In the genomic region with DNA sequence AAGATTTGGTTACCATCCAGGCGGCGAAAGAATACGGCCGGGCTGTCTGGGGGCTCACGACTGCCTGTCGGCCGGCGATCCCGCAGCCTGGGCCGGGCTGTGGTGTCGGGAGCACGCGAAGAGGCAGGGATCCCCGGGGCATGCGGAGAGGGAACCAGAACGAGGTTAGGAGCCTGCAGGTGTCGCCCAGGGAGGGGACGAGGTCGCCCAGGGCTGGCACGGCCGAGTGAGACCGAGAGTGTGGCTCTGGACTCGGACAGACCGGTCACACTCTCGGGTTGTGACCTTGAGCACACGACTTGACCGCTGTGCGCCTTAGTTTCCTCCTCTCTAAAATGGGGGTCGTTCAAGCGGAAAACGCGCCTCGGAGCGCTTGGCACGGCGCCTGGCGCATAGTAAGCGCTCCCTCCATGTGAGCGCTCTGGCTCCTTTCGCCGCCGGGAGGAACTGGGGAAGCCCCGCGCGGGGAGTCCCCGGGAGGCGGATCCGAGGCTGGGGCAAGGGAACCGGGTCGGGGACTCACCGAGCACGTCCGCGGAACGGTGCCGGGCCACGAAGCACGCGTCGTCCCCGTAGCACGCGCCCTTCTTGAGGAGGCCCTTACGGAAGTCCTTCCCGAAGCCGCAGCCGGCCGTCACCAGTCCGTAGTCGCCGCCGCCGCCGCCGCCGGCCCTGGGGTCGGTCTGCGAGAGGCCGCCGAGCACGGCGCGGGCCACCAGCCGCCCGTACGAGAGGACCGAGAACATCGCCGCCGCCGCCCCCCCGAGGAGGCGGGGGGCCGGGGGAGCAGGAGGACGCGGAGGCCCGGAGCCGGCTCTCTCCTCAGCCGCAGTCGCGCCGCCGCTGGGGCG, we compare ENCODE assay signal across 1 cellular context.
TF ChIP-seq lines count a peak whose summit lies in the region.

No MANE protein-coding gene starts in this region.

TF ChIP-seq in GM23338, 12 proteins besides CTCF, POLR2A, EP300 and RAD21 (continued from another document):
- TF ChIP-seq, protein P1, sequence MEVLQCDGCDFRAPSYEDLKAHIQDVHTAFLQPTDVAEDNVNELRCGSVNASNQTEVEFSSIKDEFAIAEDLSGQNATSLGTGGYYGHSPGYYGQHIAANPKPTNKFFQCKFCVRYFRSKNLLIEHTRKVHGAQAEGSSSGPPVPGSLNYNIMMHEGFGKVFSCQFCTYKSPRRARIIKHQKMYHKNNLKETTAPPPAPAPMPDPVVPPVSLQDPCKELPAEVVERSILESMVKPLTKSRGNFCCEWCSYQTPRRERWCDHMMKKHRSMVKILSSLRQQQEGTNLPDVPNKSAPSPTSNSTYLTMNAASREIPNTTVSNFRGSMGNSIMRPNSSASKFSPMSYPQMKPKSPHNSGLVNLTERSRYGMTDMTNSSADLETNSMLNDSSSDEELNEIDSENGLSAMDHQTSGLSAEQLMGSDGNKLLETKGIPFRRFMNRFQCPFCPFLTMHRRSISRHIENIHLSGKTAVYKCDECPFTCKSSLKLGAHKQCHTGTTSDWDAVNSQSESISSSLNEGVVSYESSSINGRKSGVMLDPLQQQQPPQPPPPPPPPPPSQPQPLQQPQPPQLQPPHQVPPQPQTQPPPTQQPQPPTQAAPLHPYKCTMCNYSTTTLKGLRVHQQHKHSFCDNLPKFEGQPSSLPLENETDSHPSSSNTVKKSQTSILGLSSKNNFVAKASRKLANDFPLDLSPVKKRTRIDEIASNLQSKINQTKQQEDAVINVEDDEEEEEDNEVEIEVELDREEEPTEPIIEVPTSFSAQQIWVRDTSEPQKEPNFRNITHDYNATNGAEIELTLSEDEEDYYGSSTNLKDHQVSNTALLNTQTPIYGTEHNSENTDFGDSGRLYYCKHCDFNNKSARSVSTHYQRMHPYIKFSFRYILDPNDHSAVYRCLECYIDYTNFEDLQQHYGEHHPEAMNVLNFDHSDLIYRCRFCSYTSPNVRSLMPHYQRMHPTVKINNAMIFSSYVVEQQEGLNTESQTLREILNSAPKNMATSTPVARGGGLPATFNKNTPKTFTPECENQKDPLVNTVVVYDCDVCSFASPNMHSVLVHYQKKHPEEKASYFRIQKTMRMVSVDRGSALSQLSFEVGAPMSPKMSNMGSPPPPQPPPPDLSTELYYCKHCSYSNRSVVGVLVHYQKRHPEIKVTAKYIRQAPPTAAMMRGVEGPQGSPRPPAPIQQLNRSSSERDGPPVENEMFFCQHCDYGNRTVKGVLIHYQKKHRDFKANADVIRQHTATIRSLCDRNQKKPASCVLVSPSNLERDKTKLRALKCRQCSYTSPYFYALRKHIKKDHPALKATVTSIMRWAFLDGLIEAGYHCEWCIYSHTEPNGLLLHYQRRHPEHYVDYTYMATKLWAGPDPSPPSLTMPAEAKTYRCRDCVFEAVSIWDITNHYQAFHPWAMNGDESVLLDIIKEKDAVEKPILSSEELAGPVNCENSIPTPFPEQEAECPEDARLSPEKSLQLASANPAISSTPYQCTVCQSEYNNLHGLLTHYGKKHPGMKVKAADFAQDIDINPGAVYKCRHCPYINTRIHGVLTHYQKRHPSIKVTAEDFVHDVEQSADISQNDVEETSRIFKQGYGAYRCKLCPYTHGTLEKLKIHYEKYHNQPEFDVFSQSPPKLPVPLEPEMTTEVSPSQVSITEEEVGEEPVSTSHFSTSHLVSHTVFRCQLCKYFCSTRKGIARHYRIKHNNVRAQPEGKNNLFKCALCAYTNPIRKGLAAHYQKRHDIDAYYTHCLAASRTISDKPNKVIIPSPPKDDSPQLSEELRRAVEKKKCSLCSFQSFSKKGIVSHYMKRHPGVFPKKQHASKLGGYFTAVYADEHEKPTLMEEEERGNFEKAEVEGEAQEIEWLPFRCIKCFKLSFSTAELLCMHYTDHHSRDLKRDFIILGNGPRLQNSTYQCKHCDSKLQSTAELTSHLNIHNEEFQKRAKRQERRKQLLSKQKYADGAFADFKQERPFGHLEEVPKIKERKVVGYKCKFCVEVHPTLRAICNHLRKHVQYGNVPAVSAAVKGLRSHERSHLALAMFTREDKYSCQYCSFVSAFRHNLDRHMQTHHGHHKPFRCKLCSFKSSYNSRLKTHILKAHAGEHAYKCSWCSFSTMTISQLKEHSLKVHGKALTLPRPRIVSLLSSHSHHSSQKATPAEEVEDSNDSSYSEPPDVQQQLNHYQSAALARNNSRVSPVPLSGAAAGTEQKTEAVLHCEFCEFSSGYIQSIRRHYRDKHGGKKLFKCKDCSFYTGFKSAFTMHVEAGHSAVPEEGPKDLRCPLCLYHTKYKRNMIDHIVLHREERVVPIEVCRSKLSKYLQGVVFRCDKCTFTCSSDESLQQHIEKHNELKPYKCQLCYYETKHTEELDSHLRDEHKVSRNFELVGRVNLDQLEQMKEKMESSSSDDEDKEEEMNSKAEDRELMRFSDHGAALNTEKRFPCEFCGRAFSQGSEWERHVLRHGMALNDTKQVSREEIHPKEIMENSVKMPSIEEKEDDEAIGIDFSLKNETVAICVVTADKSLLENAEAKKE (CRISPR knock-in tag; IDR thresholded peaks at IDR 0.05): no peak
- TF ChIP-seq, protein P2, sequence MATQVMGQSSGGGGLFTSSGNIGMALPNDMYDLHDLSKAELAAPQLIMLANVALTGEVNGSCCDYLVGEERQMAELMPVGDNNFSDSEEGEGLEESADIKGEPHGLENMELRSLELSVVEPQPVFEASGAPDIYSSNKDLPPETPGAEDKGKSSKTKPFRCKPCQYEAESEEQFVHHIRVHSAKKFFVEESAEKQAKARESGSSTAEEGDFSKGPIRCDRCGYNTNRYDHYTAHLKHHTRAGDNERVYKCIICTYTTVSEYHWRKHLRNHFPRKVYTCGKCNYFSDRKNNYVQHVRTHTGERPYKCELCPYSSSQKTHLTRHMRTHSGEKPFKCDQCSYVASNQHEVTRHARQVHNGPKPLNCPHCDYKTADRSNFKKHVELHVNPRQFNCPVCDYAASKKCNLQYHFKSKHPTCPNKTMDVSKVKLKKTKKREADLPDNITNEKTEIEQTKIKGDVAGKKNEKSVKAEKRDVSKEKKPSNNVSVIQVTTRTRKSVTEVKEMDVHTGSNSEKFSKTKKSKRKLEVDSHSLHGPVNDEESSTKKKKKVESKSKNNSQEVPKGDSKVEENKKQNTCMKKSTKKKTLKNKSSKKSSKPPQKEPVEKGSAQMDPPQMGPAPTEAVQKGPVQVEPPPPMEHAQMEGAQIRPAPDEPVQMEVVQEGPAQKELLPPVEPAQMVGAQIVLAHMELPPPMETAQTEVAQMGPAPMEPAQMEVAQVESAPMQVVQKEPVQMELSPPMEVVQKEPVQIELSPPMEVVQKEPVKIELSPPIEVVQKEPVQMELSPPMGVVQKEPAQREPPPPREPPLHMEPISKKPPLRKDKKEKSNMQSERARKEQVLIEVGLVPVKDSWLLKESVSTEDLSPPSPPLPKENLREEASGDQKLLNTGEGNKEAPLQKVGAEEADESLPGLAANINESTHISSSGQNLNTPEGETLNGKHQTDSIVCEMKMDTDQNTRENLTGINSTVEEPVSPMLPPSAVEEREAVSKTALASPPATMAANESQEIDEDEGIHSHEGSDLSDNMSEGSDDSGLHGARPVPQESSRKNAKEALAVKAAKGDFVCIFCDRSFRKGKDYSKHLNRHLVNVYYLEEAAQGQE (IDR thresholded peaks at IDR 0.05; ENCODE audit: unreplicated experiment): no peak
- TF ChIP-seq ZNF114 (CRISPR knock-in tag; IDR thresholded peaks at IDR 0.05): no peak
- no peak for TF ChIP-seq EZH2 (IDR thresholded peaks at IDR 0.05; ENCODE audit: low read depth, unreplicated experiment)
- no peak for TF ChIP-seq POLR2AphosphoS5 (IDR thresholded peaks at IDR 0.05; ENCODE audit: low read depth)
